In genomic region chr11:73661035-73661628, GRCh38 we compare ENCODE assay signal across 8 cellular contexts. TPM values are rescaled to one million over a fixed set of nuclear protein-coding genes. Genes with fewer than 3 reads are reported as not detected.
A peak's percentile ranks its signal among the peaks of the same experiment; 100 is the strongest.
DNase-seq lines count a peak whose midpoint lies in the region; ATAC-seq, FAIRE-seq and TF ChIP-seq lines count a peak whose summit lies in the region.

No MANE protein-coding gene starts in this region.

- H3K4me3 Mint-ChIP-seq in HFFc6, result peak overlapping the region; percentile 86

- H3K4me3 ChIP-seq in WI38 (ENCODE audit: low read depth, low read length) (peak overlapping the region; percentile 45), breast epithelium (peak overlapping the region; percentile 22 to 65 (median 33)), small intestine (ENCODE audit: low read depth in 1 of 2, low read length in 2 of 2) (peak overlapping the region in 1 of 2 donors; percentile 11)

- intact Hi-C loops in breast epithelium (cut with DNase I; ENCODE audit: low total_unique reads), result no loop called here

- no peak for FAIRE-seq in small intestine (lab: Jason Lieb, UNC)

- H3K27ac ChIP-seq in breast epithelium, result peak overlapping the region in 1 of 2 donors; percentile 63
- no peak overlapping the region for H3K27ac ChIP-seq in small intestine (ENCODE audit: low read depth in 1 of 2, low read length in 1 of 2)

- ATAC-seq in HG02938 (IDR thresholded peaks at IDR 0.05; ENCODE audit: unreplicated experiment), result no peak

- peaks cover 29% of the 10 kb centered on the region for H3K4me1 Mint-ChIP-seq in HFFc6 (ENCODE audit: low read depth)

- H3K36me3 ChIP-seq in breast epithelium, result no peaks in the 10 kb centered on the region
- H3K36me3 ChIP-seq in small intestine (ENCODE audit: control insufficient read depth in 2 of 2, insufficient read depth in 2 of 2, low read length in 2 of 2), result no peaks in the 10 kb centered on the region

- DNase-seq in Daoy (ENCODE audit: low read depth) (peak; percentile 88), HFFc6 (peak; percentile 81), NCI-H2107 treated with DMSO at 0.1 percent for 48 hours (lab: John Stamatoyannopoulos, UW; ENCODE audit: unreplicated experiment) (peak; percentile 41), breast epithelium (ENCODE audit: low spot score in 2 of 2) (peak; percentile 80 to 89), iPS-NIHi11 (ENCODE audit: low spot score) (peak; percentile 99), small intestine (peak; percentile 83)

- TF ChIP-seq CTCF in HFFc6 (IDR thresholded peaks at IDR 0.05) (peak; percentile 98), WI38 (IDR thresholded peaks at IDR 0.05; ENCODE audit: low read depth, low read length) (peak; percentile 94), breast epithelium (IDR thresholded peaks at IDR 0.05) (peak; percentile 93 to 99 (median 99))

- H3K9me3 Mint-ChIP-seq in HFFc6, result no peaks in the 10 kb centered on the region

- H3K4me1 ChIP-seq in breast epithelium (no peaks in the 10 kb centered on the region), small intestine (ENCODE audit: control insufficient read depth in 2 of 2, insufficient read depth in 1 of 2, low read depth in 1 of 2, low read length in 1 of 2) (peaks cover 0 to 3% of the 10 kb centered on the region in 2 donors)

- H3K27me3 ChIP-seq in breast epithelium (no peaks in the 10 kb centered on the region), small intestine (ENCODE audit: control insufficient read depth in 2 of 2, insufficient read depth in 2 of 2, low read length in 2 of 2) (no peaks in the 10 kb centered on the region)

- no peak for TF ChIP-seq POLR2A in breast epithelium (IDR thresholded peaks at IDR 0.05)

- H3K27me3 Mint-ChIP-seq in HFFc6 (ENCODE audit: insufficient read depth), result no peaks in the 10 kb centered on the region; the same call in 1 of the 2 replicates

- 6 to 30% (median 12%) methylated on average over 33 to 40 of the region's 40 CpGs for WGBS in small intestine, 3 donors

- peak overlapping the region; percentile 90 for H3K27ac Mint-ChIP-seq in HFFc6

- no peaks in the 10 kb centered on the region for H3K9me3 ChIP-seq in breast epithelium
- no peaks in the 10 kb centered on the region for H3K9me3 ChIP-seq in small intestine (ENCODE audit: control insufficient read depth, low read depth)

- no peaks in the 10 kb centered on the region for H3K36me3 Mint-ChIP-seq in HFFc6 (ENCODE audit: low read depth)

RNA-seq across cellular contexts. Expression of gene PLEKHB1, which starts 14.8 kb away (rescaled TPM):
- not detected in 2 replicates for total RNA-seq in Daoy (2014; rRNA removed; shearing (Covaris generic))
- 1 to 10 TPM in 2 of 6 experiments, under 1 TPM in 4; 0.23 to 1.6 (median 0.48) TPM for total RNA-seq in HFFc6 (2021; fragmentation: NEBNext Ultra II Directional; extraction: Animal tissue kit (Norgen Biotek cat#: 25700))
- total RNA-seq in breast epithelium, result 10 to 100 TPM in 2 of 3 donors, under 1 TPM in 1; 0.80 to 49.6 (median 17.0) TPM
- 10 to 100 TPM; 11.1 to 20.8 (median 12.7) TPM for polyA plus RNA-seq in small intestine

Comparison
In these comparisons a context has a peak if more than half of its experiments do, and no peak if none do; other contexts are left out.
1. DNase-seq: peak in every context shown above with its lines; median percentile 99 in iPS-NIHi11; 88 in Daoy; 84 in breast epithelium; 83 in small intestine; 81 in HFFc6; 41 in NCI-H2107 treated with DMSO at 0.1 percent for 48 hours.